8 cellular contexts compared by ENCODE assay signal in genomic region chr13:36346222-36347083, GRCh38. TPM values are rescaled to one million over a fixed set of nuclear protein-coding genes. Genes with fewer than 3 reads are reported as not detected.
A peak's percentile ranks its signal among the peaks of the same experiment; 100 is the strongest.
DNase-seq lines count a peak whose midpoint lies in the region; ATAC-seq and TF ChIP-seq lines count a peak whose summit lies in the region.

A gene with protein sequence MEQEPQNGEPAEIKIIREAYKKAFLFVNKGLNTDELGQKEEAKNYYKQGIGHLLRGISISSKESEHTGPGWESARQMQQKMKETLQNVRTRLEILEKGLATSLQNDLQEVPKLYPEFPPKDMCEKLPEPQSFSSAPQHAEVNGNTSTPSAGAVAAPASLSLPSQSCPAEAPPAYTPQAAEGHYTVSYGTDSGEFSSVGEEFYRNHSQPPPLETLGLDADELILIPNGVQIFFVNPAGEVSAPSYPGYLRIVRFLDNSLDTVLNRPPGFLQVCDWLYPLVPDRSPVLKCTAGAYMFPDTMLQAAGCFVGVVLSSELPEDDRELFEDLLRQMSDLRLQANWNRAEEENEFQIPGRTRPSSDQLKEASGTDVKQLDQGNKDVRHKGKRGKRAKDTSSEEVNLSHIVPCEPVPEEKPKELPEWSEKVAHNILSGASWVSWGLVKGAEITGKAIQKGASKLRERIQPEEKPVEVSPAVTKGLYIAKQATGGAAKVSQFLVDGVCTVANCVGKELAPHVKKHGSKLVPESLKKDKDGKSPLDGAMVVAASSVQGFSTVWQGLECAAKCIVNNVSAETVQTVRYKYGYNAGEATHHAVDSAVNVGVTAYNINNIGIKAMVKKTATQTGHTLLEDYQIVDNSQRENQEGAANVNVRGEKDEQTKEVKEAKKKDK (minus strand): TSS chr13:36346394. CDS start chr13:36335830, 10,564 bp downstream.

- H3K36me3 ChIP-seq in colonic mucosa, result no peaks in the 10 kb centered on the region

- no peaks in the 10 kb centered on the region for H3K9me3 ChIP-seq in colonic mucosa

- H3K4me3 ChIP-seq in colonic mucosa, result peak within 1 kb of the TSS; percentile 57

- peak within 1 kb of the TSS; percentile 88 for H3K27ac ChIP-seq in colonic mucosa

- ATAC-seq in GM19043 (IDR thresholded peaks at IDR 0.05; ENCODE audit: low read depth, unreplicated experiment) (peak; percentile 86), HG03378 (IDR thresholded peaks at IDR 0.05; ENCODE audit: unreplicated experiment) (peak; percentile 98)

- H3K27me3 ChIP-seq in colonic mucosa, result no peaks in the 10 kb centered on the region

- peak; percentile 95 for TF ChIP-seq CTCF in colonic mucosa (IDR thresholded peaks at IDR 0.05)

- peak; percentile 91 for DNase-seq in AG08396 (ENCODE audit: low spot score)
- peak; percentile 91 for DNase-seq in NCI-H510A treated with DMSO at 0.1 percent for 48 hours (lab: John Stamatoyannopoulos, UW)
- peak; percentile 90 for DNase-seq in activated CD4-positive, alpha-beta T cell treated with anti-CD3 and anti-CD28 coated beads for 48 hours
- DNase-seq in colonic mucosa, result peak; percentile 89
- DNase-seq in kidney glomerular epithelial cell (lab: John Stamatoyannopoulos, UW), result peak; percentile 88
- DNase-seq in stimulated activated CD4-positive, alpha-beta T cell treated with anti-CD3 and anti-CD28 coated beads, Interleukin-15, amount 100 ng/mL, for 48 hours (ENCODE audit: low read depth in 2 of 2), result peak; percentile 78 to 83

- intact Hi-C loops in colonic mucosa (cut with DNase I), result no loop called here

- no peaks in the 10 kb centered on the region for H3K4me1 ChIP-seq in colonic mucosa

- H3K9ac ChIP-seq in colonic mucosa (ENCODE audit: low read depth in 2 of 2, low read length in 2 of 2), result peak within 1 kb of the TSS; percentile 75 to 81

RNA-seq across cellular contexts. Expression of the gene that starts here (rescaled TPM):
- total RNA-seq in colonic mucosa, result 10 to 100 TPM in 1 of 2 donors, 1 to 10 TPM in 1; 5.0 to 11.4 TPM

Comparison
In these comparisons a context has a peak if more than half of its experiments do, and no peak if none do; other contexts are left out.
1. Peak in every context shown above with its lines: DNase-seq, ATAC-seq, H3K4me3 ChIP-seq and H3K27ac ChIP-seq.